ENCODE assay signal across 8 cellular contexts in the genomic region with DNA sequence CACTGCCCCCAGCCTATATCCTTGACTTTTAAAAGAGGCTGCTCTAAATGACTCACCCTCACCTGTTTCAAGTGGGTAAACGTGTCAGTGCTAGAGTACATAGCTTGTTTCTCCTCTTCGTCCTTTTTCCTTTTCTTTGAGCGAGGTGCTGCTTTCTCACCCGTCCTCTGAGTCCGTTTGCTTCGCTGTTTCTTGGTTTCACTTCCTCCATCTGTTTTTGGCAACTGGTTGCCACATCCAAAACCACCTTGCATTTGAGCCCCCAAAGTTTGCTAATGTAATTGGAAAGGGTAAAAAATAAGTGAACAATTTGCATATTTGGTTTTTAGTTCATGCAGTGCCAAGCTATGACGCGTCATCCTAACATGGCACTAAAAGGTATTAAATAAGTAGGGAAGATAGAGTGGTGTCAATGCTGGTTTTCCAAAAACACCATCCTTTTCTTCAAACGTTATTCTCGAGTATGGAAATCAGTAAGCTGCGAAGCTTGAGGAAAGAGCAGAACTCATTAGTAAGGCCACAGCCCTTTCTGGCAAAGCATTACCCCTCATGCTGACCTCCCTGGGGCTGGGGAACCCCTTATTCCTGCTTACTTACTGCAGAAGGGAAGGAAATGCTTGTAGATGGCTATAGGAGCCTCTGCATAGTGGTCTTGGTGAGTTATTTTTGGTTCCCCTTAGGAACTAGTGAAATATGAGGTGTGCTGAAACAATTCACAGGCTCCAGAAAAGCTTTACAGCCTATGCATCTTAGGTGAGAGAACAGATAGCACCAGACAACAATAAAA.
DNase-seq lines count a peak whose midpoint lies in the region; ATAC-seq and TF ChIP-seq lines count a peak whose summit lies in the region.
"Had no signal": no experiment of that assay in that cellular context is flagged by ENCODE, and none has a peak within 500 bp of the region (broad histone marks: within the 10 kb centered on the region; RNA-seq: fewer than 3 reads in every experiment).

No MANE protein-coding gene starts in this region.

- peak; percentile 88 for ATAC-seq in GM19023 (IDR thresholded peaks at IDR 0.05; ENCODE audit: unreplicated experiment)
- peak; percentile 88 for ATAC-seq in HG02642 (IDR thresholded peaks at IDR 0.05; ENCODE audit: poor library complexity, unreplicated experiment)
- peak in 1 of 3 donors; percentile 21 for ATAC-seq in natural killer cell
- no peak for ATAC-seq in SK-N-SH treated with all-trans-retinoic acid at 6 μM for 48 hours

- TF ChIP-seq POLR2A in NB4 (IDR thresholded peaks at IDR 0.05; ENCODE audit: extremely low read depth, insufficient read length), result no peak
- no peak for TF ChIP-seq POLR2A in thyroid gland (IDR thresholded peaks at IDR 0.05)

- DNase-seq in NB4 (ENCODE audit: low read depth), result peak; percentile 90
- DNase-seq in natural killer cell, result no peak
- no peak for DNase-seq in NCI-H1694 treated with DMSO at 0.1 percent for 48 hours (lab: John Stamatoyannopoulos, UW)
- no peak for DNase-seq in thyroid gland
- DNase-seq: activated CD4-positive, alpha-beta T cell treated with anti-CD3 and anti-CD28 coated beads, Interleukin-2, amount 50 U/mL, for 4 hours had no signal

- no peaks in the 10 kb centered on the region for H3K27me3 Mint-ChIP-seq in natural killer cell (ENCODE audit: low read depth in 2 of 2)

- peaks cover 7 to 13% of the 10 kb centered on the region in 2 donors for H3K4me1 Mint-ChIP-seq in natural killer cell

- intact Hi-C loops in natural killer cell (cut with micrococcal nuclease) (no loop called here), thyroid gland (cut with DNase I) (no loop called here)

- peaks cover 29% of the 10 kb centered on the region for H3K36me3 Mint-ChIP-seq in natural killer cell

- H3K27ac Mint-ChIP-seq in natural killer cell, result peak overlapping the region; percentile 4 to 53

- TF ChIP-seq CTCF in NB4 (IDR thresholded peaks at IDR 0.05; ENCODE audit: low read depth, low read length) (no peak), natural killer cell (IDR thresholded peaks at IDR 0.05) (no peak), thyroid gland (IDR thresholded peaks at IDR 0.05) (no peak)

- WGBS in thyroid gland, 2 donors, result 90 to 91% methylated on average over 11 of the region's 11 CpGs

- H3K9me3 Mint-ChIP-seq in natural killer cell, result no peaks in the 10 kb centered on the region

- no peaks in the 10 kb centered on the region for H3K4me1 ChIP-seq in thyroid gland

- H3K4me3 ChIP-seq in NB4 (ENCODE audit: low read depth, low read length), result peak overlapping the region; percentile 33
- H3K4me3 ChIP-seq in thyroid gland (replicated peaks in 1 of 3), result no peak overlapping the region

- no peak overlapping the region for H3K4me3 Mint-ChIP-seq in natural killer cell

- H3K27ac ChIP-seq in thyroid gland, result no peak overlapping the region

- H3K36me3 ChIP-seq in thyroid gland, result peaks cover 55 to 86% of the 10 kb centered on the region in 2 donors

- no peaks in the 10 kb centered on the region for H3K9me3 ChIP-seq in thyroid gland

- no peaks in the 10 kb centered on the region for H3K27me3 ChIP-seq in thyroid gland

TF ChIP-seq in SK-N-SH treated with all-trans-retinoic acid at 6 μM for 48 hours, 23 proteins besides CTCF, POLR2A, EP300 and RAD21:
- TF ChIP-seq BACH2 (CRISPR knock-in tag; IDR thresholded peaks at IDR 0.05; ENCODE audit: borderline replicate concordance) (no peak), RARB (CRISPR knock-in tag; IDR thresholded peaks at IDR 0.05) (no peak), TCF4 (CRISPR knock-in tag; IDR thresholded peaks at IDR 0.05; ENCODE audit: borderline replicate concordance) (no peak), ZC3H10 (CRISPR knock-in tag; IDR thresholded peaks at IDR 0.05) (no peak), ARNTL (CRISPR knock-in tag; IDR thresholded peaks at IDR 0.05; ENCODE audit: borderline replicate concordance, low read depth) (no peak), PATZ1 (CRISPR knock-in tag; IDR thresholded peaks at IDR 0.05; ENCODE audit: borderline replicate concordance) (no peak), CSDC2 (CRISPR knock-in tag; IDR thresholded peaks at IDR 0.05) (no peak), ISL1 (CRISPR knock-in tag; IDR thresholded peaks at IDR 0.05) (no peak), GLIS3 (CRISPR knock-in tag; IDR thresholded peaks at IDR 0.05) (no peak), CSRNP3 (CRISPR knock-in tag; IDR thresholded peaks at IDR 0.05) (no peak), ZNF8 (CRISPR knock-in tag; IDR thresholded peaks at IDR 0.05) (no peak), SNAI2 (CRISPR knock-in tag; IDR thresholded peaks at IDR 0.05) (no peak), PPARA (CRISPR knock-in tag; IDR thresholded peaks at IDR 0.05; ENCODE audit: borderline replicate concordance) (no peak), ZNF565 (CRISPR knock-in tag; conservative IDR thresholded peaks at IDR 0.05; ENCODE audit: low read depth) (no peak), ESRRG (CRISPR knock-in tag; IDR thresholded peaks at IDR 0.05) (no peak)
